In the genomic region with DNA sequence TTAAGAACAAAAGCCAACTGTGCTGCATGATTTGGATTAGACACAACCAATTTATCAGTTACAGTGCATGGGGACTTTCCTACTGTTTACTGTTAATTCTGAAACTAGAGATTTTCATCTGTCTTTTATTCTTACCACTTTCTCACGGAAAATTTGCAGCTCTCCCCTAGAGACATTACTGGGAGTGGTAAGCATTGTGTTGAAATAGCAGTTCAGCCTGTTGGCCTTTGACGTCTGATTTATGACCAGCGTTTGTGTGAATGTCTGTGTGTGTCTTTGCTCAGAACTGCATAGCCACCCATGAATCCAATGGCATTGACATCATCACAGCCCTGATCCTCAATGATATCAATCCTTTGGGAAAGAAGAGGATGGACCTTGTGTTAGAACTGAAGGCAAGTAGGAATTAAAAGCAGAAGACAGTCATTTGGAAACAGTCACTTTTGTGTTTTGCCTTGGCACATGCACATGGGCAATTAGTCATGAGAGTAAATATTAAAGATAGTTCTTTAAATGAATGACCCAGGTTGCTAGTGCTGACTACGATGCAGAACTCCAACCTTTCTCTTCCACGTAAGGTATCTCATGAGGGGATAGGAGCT, we compare ENCODE assay signal across 8 cellular contexts.
DNase-seq lines count a peak whose midpoint lies in the region; ATAC-seq lines count a peak whose summit lies in the region.

No MANE protein-coding gene starts in this region.

- H3K36me3 Mint-ChIP-seq in immature natural killer cell = peaks cover 24 to 53% (median 45%) of the 10 kb centered on the region in 3 donors

- H3K4me1 Mint-ChIP-seq in immature natural killer cell = peaks cover 11 to 20% of the 10 kb centered on the region in 2 donors

- peak overlapping the region in 5 of 6 donors; percentile 12 to 75 (median 67) for H3K27ac Mint-ChIP-seq in immature natural killer cell

- ATAC-seq in HG02763 (IDR thresholded peaks at IDR 0.05; ENCODE audit: unreplicated experiment) = peak; percentile 82

- in situ Hi-C loops in SK-MEL-5 (cut with HindIII; ENCODE audit: low pct_unique_long_range_greater_than_20kb, low sequenced_read_pairs) = no loop called here

- no peak overlapping the region for H3K4me3 Mint-ChIP-seq in immature natural killer cell

- H3K9me3 Mint-ChIP-seq in immature natural killer cell = no peaks in the 10 kb centered on the region

- DNase-seq in NCI-H1417 (lab: John Stamatoyannopoulos, UW) (peak; percentile 1 to 69 (median 9)), NCI-H1417 treated with DMSO at 0.1 percent for 48 hours (lab: John Stamatoyannopoulos, UW) (no peak), SK-MEL-5 (ENCODE audit: low read depth, low spot score) (peak; percentile 81), immature natural killer cell (no peak), NCI-H2196 treated with DMSO at 0.1 percent for 48 hours (lab: John Stamatoyannopoulos, UW; ENCODE audit: unreplicated experiment) (no peak), middle frontal gyrus (ENCODE audit: extremely low spot score, low spot score) (no peak), NCI-H226 (no peak)

- H3K27me3 Mint-ChIP-seq in immature natural killer cell (ENCODE audit: low read depth in 3 of 3) = peaks cover 0 to 3% (median 0%) of the 10 kb centered on the region in 3 donors

Comparison
In these comparisons a context has a peak if more than half of its experiments do, and no peak if none do; other contexts are left out.
1. DNase-seq: peak in NCI-H1417 (3 of 3) and SK-MEL-5 (single experiment); none in NCI-H1417 treated with DMSO at 0.1 percent for 48 hours (single experiment), immature natural killer cell (0 of 3), NCI-H2196 treated with DMSO at 0.1 percent for 48 hours (single experiment), middle frontal gyrus (single experiment) and NCI-H226 (single experiment).